In genomic region chr4:182808673-182809416, GRCh38 we compare ENCODE assay signal across 9 cellular contexts.
DNase-seq lines count a peak whose midpoint lies in the region; ATAC-seq and TF ChIP-seq lines count a peak whose summit lies in the region.
"Had no signal": no experiment of that assay in that cellular context is flagged by ENCODE, and none has a peak within 500 bp of the region (broad histone marks: within the 10 kb centered on the region; RNA-seq: fewer than 3 reads in every experiment).

No MANE protein-coding gene starts in this region.

- H3K27ac ChIP-seq in CD4-positive, alpha-beta T cell (ENCODE audit: low read depth, low read length): no peak overlapping the region
- H3K27ac ChIP-seq in osteoblast (ENCODE audit: low read depth, low read length): no peak overlapping the region

- POLR2A ChIA-PET in CD4-positive, alpha-beta T cell (lab: Charles Lee): no interaction called here

- H3K27me3 ChIP-seq in CD4-positive, alpha-beta T cell (ENCODE audit: control insufficient read depth, insufficient read depth, low read length): no peaks in the 10 kb centered on the region
- H3K27me3 ChIP-seq in osteoblast (ENCODE audit: insufficient read depth, low read length): peaks cover 5% of the 10 kb centered on the region

- H3K27me3 Mint-ChIP-seq in CD4-positive, alpha-beta T cell: no peaks in the 10 kb centered on the region

- peaks cover 5% of the 10 kb centered on the region for H3K4me1 ChIP-seq in osteoblast (ENCODE audit: insufficient read depth, low read length)

- H3K79me2 ChIP-seq in osteoblast (ENCODE audit: insufficient read depth, low read length): no peaks in the 10 kb centered on the region

- peak; percentile 76 for ATAC-seq in CD4-positive, alpha-beta T cell (ENCODE audit: poor library complexity)
- ATAC-seq in GM21367 (IDR thresholded peaks at IDR 0.05; ENCODE audit: unreplicated experiment) (peak; percentile 85), HG03565 (IDR thresholded peaks at IDR 0.05; ENCODE audit: unreplicated experiment) (peak; percentile 87)

- peak in 7 of 10 experiments; percentile 9 to 57 (median 33) for DNase-seq in CD4-positive, alpha-beta T cell
- DNase-seq in activated CD4-positive, alpha-beta T cell treated with anti-CD3 and anti-CD28 coated beads, Interleukin-2, amount 50 U/mL, for 48 hours: peak; percentile 60 to 69
- DNase-seq in osteoblast (ENCODE audit: insufficient read length, low spot score, missing footprints) (peak; percentile 87), DMS114 treated with DMSO at 0.1 percent for 48 hours (lab: John Stamatoyannopoulos, UW; ENCODE audit: unreplicated experiment) (no peak), dedifferentiated amniotic fluid mesenchymal stem cell (ENCODE audit: extremely low spot score) (no peak), DMS153 treated with DMSO at 0.1 percent for 48 hours (lab: John Stamatoyannopoulos, UW; ENCODE audit: unreplicated experiment) (no peak)

- CTCF ChIA-PET in CD4-positive, alpha-beta T cell (lab: Charles Lee): no interaction called here

- no peak overlapping the region for H3K4me2 ChIP-seq in osteoblast (ENCODE audit: insufficient read depth, low read length)

- no peak overlapping the region for H2AFZ ChIP-seq in osteoblast (ENCODE audit: low read length)

- H3K9me3 ChIP-seq in CD4-positive, alpha-beta T cell (ENCODE audit: control insufficient read depth, low read length): no peaks in the 10 kb centered on the region
- H3K9me3 ChIP-seq in osteoblast (ENCODE audit: low read depth, low read length): no peaks in the 10 kb centered on the region

- no peak overlapping the region for H3K27ac Mint-ChIP-seq in CD4-positive, alpha-beta T cell
- H3K27ac Mint-ChIP-seq: dendritic cell treated with granulocyte-macrophage colony-stimulating factor and Interleukin-4, amounts not matched to agents 40 ng/mL and 50 ng/mL, for 4 days had no signal

- intact Hi-C loops in CD4-positive, alpha-beta T cell (cut with DNase I, micrococcal nuclease): loop anchor here (5.0 kb wide), 3 partner anchors 113 to 1667 kb away; no protein-coding TSS in a partner anchor

- H3K4me1 Mint-ChIP-seq in CD4-positive, alpha-beta T cell (ENCODE audit: low read depth): peaks cover 10% of the 10 kb centered on the region

- no peaks in the 10 kb centered on the region for H3K36me3 Mint-ChIP-seq in CD4-positive, alpha-beta T cell (ENCODE audit: low read depth)

- no peaks in the 10 kb centered on the region for H4K20me1 ChIP-seq in osteoblast (ENCODE audit: insufficient read depth, low read length)

- H3K9me3 Mint-ChIP-seq in CD4-positive, alpha-beta T cell: peaks cover 4% of the 10 kb centered on the region
- H3K9me3 Mint-ChIP-seq: dendritic cell treated with granulocyte-macrophage colony-stimulating factor and Interleukin-4, amounts not matched to agents 40 ng/mL and 50 ng/mL, for 4 days had no signal

- TF ChIP-seq CTCF in CD4-positive, alpha-beta T cell (IDR thresholded peaks at IDR 0.05): no peak
- TF ChIP-seq CTCF in osteoblast (IDR thresholded peaks at IDR 0.05; ENCODE audit: extremely low read depth, low read depth, low read length): no peak

- no peaks in the 10 kb centered on the region for H3K36me3 ChIP-seq in osteoblast (ENCODE audit: insufficient read depth, low read length)

- peak overlapping the region; percentile 71 for H3K4me3 Mint-ChIP-seq in CD4-positive, alpha-beta T cell
- H3K4me3 Mint-ChIP-seq: dendritic cell treated with granulocyte-macrophage colony-stimulating factor and Interleukin-4, amounts not matched to agents 40 ng/mL and 50 ng/mL, for 4 days had no signal

- H3K4me3 ChIP-seq in osteoblast (ENCODE audit: insufficient read depth, low read length): no peak overlapping the region

Comparison
In these comparisons a context has a peak if more than half of its experiments do, and no peak if none do; other contexts are left out.
1. DNase-seq: peak in CD4-positive, alpha-beta T cell (7 of 10), activated CD4-positive, alpha-beta T cell treated with anti-CD3 and anti-CD28 coated beads, Interleukin-2, amount 50 U/mL, for 48 hours (2 of 2) and osteoblast (single experiment); none in DMS114 treated with DMSO at 0.1 percent for 48 hours (single experiment), dedifferentiated amniotic fluid mesenchymal stem cell (single experiment) and DMS153 treated with DMSO at 0.1 percent for 48 hours (single experiment).
2. Peak in every context shown above with its lines, with median percentiles within 50 percentile points of each other: ATAC-seq.